9 cellular contexts compared by ENCODE assay signal in the genomic region with DNA sequence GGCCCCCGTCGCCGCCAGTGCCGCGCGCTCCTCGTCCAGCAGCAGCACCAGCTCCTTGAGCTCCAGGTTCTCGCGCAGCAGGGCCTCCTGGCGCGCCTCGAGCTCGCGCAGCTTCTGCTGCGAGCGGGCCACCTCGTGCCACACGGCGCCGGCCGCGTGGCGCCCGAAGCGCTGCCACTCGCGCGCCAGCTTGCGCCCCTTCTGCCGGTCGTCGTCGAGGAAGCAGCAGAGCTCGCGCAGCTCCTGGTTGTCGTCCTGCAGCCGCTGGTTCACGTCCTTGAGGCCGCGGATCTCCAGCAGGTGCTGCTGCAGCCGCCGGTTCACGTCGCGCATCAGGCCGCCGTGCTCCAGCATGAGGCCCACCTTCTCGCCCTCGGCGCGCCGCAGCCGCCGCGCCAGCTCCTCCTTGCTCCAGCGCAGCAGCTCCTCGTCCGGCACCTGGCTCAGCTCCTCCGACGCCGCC. TPM values are rescaled to one million over a fixed set of nuclear protein-coding genes. Genes with fewer than 3 reads are reported as not detected.
A peak's percentile ranks its signal among the peaks of the same experiment; 100 is the strongest.
DNase-seq lines count a peak whose midpoint lies in the region; FAIRE-seq and TF ChIP-seq lines count a peak whose summit lies in the region.
"Had no signal": no experiment of that assay in that cellular context is flagged by ENCODE, and none has a peak within 500 bp of the region (broad histone marks: within the 10 kb centered on the region; RNA-seq: fewer than 3 reads in every experiment).

No MANE protein-coding gene starts in this region.

- H3K9me3 ChIP-seq in BE2C (no peaks in the 10 kb centered on the region), H9 (ENCODE audit: control insufficient read depth, low read depth, low read length) (no peaks in the 10 kb centered on the region), Peyer's patch (no peaks in the 10 kb centered on the region), iPS-20b (ENCODE audit: insufficient read depth, low read depth, low read length) (no peaks in the 10 kb centered on the region), kidney (ENCODE audit: control insufficient read depth in 1 of 2, low read length in 2 of 2) (no peaks in the 10 kb centered on the region)

- peaks cover 18% of the 10 kb centered on the region for H3K23me2 ChIP-seq in H9 (ENCODE audit: insufficient read length, low read depth, low read length, poor library complexity, severe bottlenecking)

- H2BK12ac ChIP-seq in H9 (ENCODE audit: insufficient read length, low read depth, low read length): no peak overlapping the region

- H3K4me3 Mint-ChIP-seq in H9: peak overlapping the region; percentile 61 to 75; a peak in 4 of 5 replicates
- H3K4me3 Mint-ChIP-seq in activated naive CD8-positive, alpha-beta T cell treated with anti-CD3 and anti-CD28 coated beads for 36 hours: peak overlapping the region; percentile 25

- H2BK15ac ChIP-seq in H9 (ENCODE audit: low read depth, low read length): no peak overlapping the region

- no peak overlapping the region for H4K91ac ChIP-seq in H9 (ENCODE audit: insufficient read length, low read depth, low read length)

- peaks cover 0 to 3% (median 0%) of the 10 kb centered on the region in 3 experiments; a peak in 3 of 7 replicates for H3K36me3 Mint-ChIP-seq in H9 (ENCODE audit: insufficient read depth in 1 of 3, low read depth in 3 of 3)
- no peaks in the 10 kb centered on the region for H3K36me3 Mint-ChIP-seq in activated naive CD8-positive, alpha-beta T cell treated with anti-CD3 and anti-CD28 coated beads for 36 hours

- DNase-seq in BE2C: peak; percentile 64
- DNase-seq in H9: peak; percentile 56
- peak in 2 of 3 donors; percentile 60 to 75 for DNase-seq in Peyer's patch
- peak; percentile 65 for DNase-seq in activated naive CD8-positive, alpha-beta T cell treated with anti-CD3 and anti-CD28 coated beads for 36 hours
- DNase-seq in stimulated activated CD4-positive, alpha-beta T cell treated with anti-CD3 and anti-CD28 coated beads, TNF-alpha, amount 100 ng/mL, for 4 hours (ENCODE audit: low read depth in 3 of 3): peak; percentile 13 to 27 (median 25)
- DNase-seq in HPDE6-E6E7 (ENCODE audit: extremely low spot score): no peak
- DNase-seq in kidney: no peak

- no CpG with 5 or more reads among the region's 61 CpGs for WGBS in H9 (ENCODE audit: extremely low coverage, insufficient read length, low lambda C conversion rate)

- no peak overlapping the region for H2BK20ac ChIP-seq in H9 (ENCODE audit: low read depth, low read length, poor library complexity, severe bottlenecking)

- H3K27ac ChIP-seq in H9 (ENCODE audit: insufficient read length, low read depth, low read length): no peak overlapping the region
- H3K27ac ChIP-seq in Peyer's patch: peak overlapping the region; percentile 45 to 91 (median 72)
- H3K27ac ChIP-seq in iPS-20b (ENCODE audit: low read length): no peak overlapping the region
- no peak overlapping the region for H3K27ac ChIP-seq in kidney (ENCODE audit: low read depth in 2 of 2, low read length in 2 of 2)
- H3K27ac ChIP-seq: HL-60 had no signal

- H4K5ac ChIP-seq in H9 (ENCODE audit: insufficient read length, low read depth, low read length): no peak overlapping the region

- no peak for TF ChIP-seq POLR2A in Peyer's patch (IDR thresholded peaks at IDR 0.05)

- no peaks in the 10 kb centered on the region for H4K20me1 ChIP-seq in H9 (ENCODE audit: control insufficient read depth, insufficient read depth, insufficient read length)

- H3K23ac ChIP-seq in H9 (ENCODE audit: insufficient read length, low read depth, low read length): no peak overlapping the region

- no peak overlapping the region for H3K4ac ChIP-seq in H9 (ENCODE audit: low read depth, low read length)

- H3K27ac Mint-ChIP-seq in H9: no peak overlapping the region
- H3K27ac Mint-ChIP-seq in activated naive CD8-positive, alpha-beta T cell treated with anti-CD3 and anti-CD28 coated beads for 36 hours: no peak overlapping the region

- H3K9me3 Mint-ChIP-seq in H9: no peaks in the 10 kb centered on the region
- H3K9me3 Mint-ChIP-seq in activated naive CD8-positive, alpha-beta T cell treated with anti-CD3 and anti-CD28 coated beads for 36 hours: no peaks in the 10 kb centered on the region

- no peak overlapping the region for H2AFZ ChIP-seq in H9 (ENCODE audit: low read length)

- peaks cover 18% of the 10 kb centered on the region for H3K36me3 ChIP-seq in BE2C
- no peaks in the 10 kb centered on the region for H3K36me3 ChIP-seq in Peyer's patch
- no peaks in the 10 kb centered on the region for H3K36me3 ChIP-seq in iPS-20b (ENCODE audit: insufficient read depth, low read depth, low read length)
- no peaks in the 10 kb centered on the region for H3K36me3 ChIP-seq in kidney (ENCODE audit: control insufficient read depth in 1 of 2, insufficient read depth in 2 of 2, low read length in 2 of 2)

- no peak overlapping the region for H2BK5ac ChIP-seq in H9 (ENCODE audit: insufficient read length, low read length)

- H3K4me3 ChIP-seq in BE2C (ENCODE audit: low read depth, low read length) (peak overlapping the region; percentile 99), Peyer's patch (peak overlapping the region; percentile 66 to 90 (median 76)), iPS-20b (ENCODE audit: low read length) (peak overlapping the region; percentile 66), kidney (ENCODE audit: low read length in 2 of 2) (peak overlapping the region in 1 of 2 donors; percentile 51)

- peak overlapping the region; percentile 37 for H3K4me2 ChIP-seq in H9 (ENCODE audit: insufficient read depth, insufficient read length, low read length)

- H3T11ph ChIP-seq in H9 (ENCODE audit: low read length): no peak overlapping the region

- H3K56ac ChIP-seq in H9 (ENCODE audit: insufficient read length, low read depth, low read length): no peak overlapping the region

- H4K8ac ChIP-seq in H9 (replicated peaks; ENCODE audit: insufficient read length, low read depth, low read length): no peak overlapping the region

- H3K79me2 ChIP-seq in H9 (ENCODE audit: insufficient read depth, low read length): peaks cover 8% of the 10 kb centered on the region; the same call in 1 of the 2 replicates

- H2BK120ac ChIP-seq in H9 (ENCODE audit: low read depth, low read length, poor library complexity, severe bottlenecking): no peak overlapping the region

- H3K14ac ChIP-seq in H9 (ENCODE audit: insufficient read depth, low read length): peak overlapping the region; percentile 90

- intact Hi-C loops in kidney (cut with DNase I): no loop called here

- TF ChIP-seq CTCF in BE2C (IDR thresholded peaks at IDR 0.05; ENCODE audit: low read depth, low read length) (no peak), H9 (conservative IDR thresholded peaks at IDR 0.05) (no peak; the same call in 2 of the 3 replicates), Peyer's patch (IDR thresholded peaks at IDR 0.05) (peak in 1 of 6 experiments; percentile 10), kidney (IDR thresholded peaks at IDR 0.05; ENCODE audit: borderline replicate concordance, extremely low read depth, insufficient read depth) (no peak)

- H3K4me1 ChIP-seq in BE2C (peaks cover 30% of the 10 kb centered on the region), H9 (ENCODE audit: insufficient read depth, low read length) (no peaks in the 10 kb centered on the region; the same call in 1 of the 2 replicates), Peyer's patch (peaks cover 0 to 56% (median 9%) of the 10 kb centered on the region in 4 donors), iPS-20b (ENCODE audit: insufficient read depth, low read length) (peaks cover 12% of the 10 kb centered on the region; the same call in 1 of the 2 replicates), kidney (ENCODE audit: control insufficient read depth in 1 of 2, insufficient read depth in 1 of 2, low read depth in 1 of 2, low read length in 2 of 2) (peaks cover 22 to 33% of the 10 kb centered on the region in 2 donors)

- no peak overlapping the region for H2AK5ac ChIP-seq in H9 (ENCODE audit: insufficient read length, low read length)

- no peaks in the 10 kb centered on the region for H3K27me3 ChIP-seq in BE2C
- H3K27me3 ChIP-seq in H9 (ENCODE audit: insufficient read depth, low read length): peaks cover 18% of the 10 kb centered on the region; the same call in 1 of the 2 replicates
- H3K27me3 ChIP-seq in Peyer's patch: no peaks in the 10 kb centered on the region
- H3K27me3 ChIP-seq in iPS-20b (ENCODE audit: insufficient read depth, low read length): peaks cover 40% of the 10 kb centered on the region

- peaks cover 3% of the 10 kb centered on the region for H3K79me1 ChIP-seq in H9 (ENCODE audit: insufficient read depth, low read depth, low read length, poor library complexity, severe bottlenecking)

- peaks cover 40 to 54% of the 10 kb centered on the region in 2 experiments for H3K4me1 Mint-ChIP-seq in H9
- peaks cover 21% of the 10 kb centered on the region for H3K4me1 Mint-ChIP-seq in activated naive CD8-positive, alpha-beta T cell treated with anti-CD3 and anti-CD28 coated beads for 36 hours

- no peak for FAIRE-seq in kidney (lab: Jason Lieb, UNC)

- H3K27me3 Mint-ChIP-seq in H9 (ENCODE audit: low read depth): peaks cover 45% of the 10 kb centered on the region
- H3K27me3 Mint-ChIP-seq in activated naive CD8-positive, alpha-beta T cell treated with anti-CD3 and anti-CD28 coated beads for 36 hours: peaks cover 6% of the 10 kb centered on the region

- H3K9ac ChIP-seq in H9 (ENCODE audit: extremely low read depth, insufficient read length, low read length) (no peak overlapping the region), iPS-20b (ENCODE audit: low read depth, low read length) (no peak overlapping the region; the same call in 1 of the 2 replicates), kidney (ENCODE audit: low read length in 2 of 2) (no peak overlapping the region)

- no peak overlapping the region for H3K18ac ChIP-seq in H9 (ENCODE audit: insufficient read length, low read depth, low read length)

RNA-seq across cellular contexts. Expression of gene CCDC85C, which starts 0.5 kb away (rescaled TPM):
- 66.5 TPM for polyA plus RNA-seq in BE2C (2012; ENCODE audit: insufficient read depth, insufficient read length, low read depth)
- total RNA-seq in H9 (2021) (33.2 and 36.3 TPM in 2 replicates), Peyer's patch (10 to 100 TPM; 19.8 to 98.1 (median 78.8) TPM), kidney (21.4 TPM)
- 1 to 10 TPM; 6.3 to 8.9 TPM for total RNA-seq in activated naive CD8-positive, alpha-beta T cell treated with anti-CD3 and anti-CD28 coated beads for 36 hours
- polyA plus RNA-seq in kidney (ENCODE audit: insufficient read depth, low read depth, low replicate concordance): 14.7 TPM

RNA-seq across cellular contexts. Expression of gene HHIPL1, which starts 41.4 kb away (rescaled TPM):
- 0.14 TPM for polyA plus RNA-seq in BE2C (2012; ENCODE audit: insufficient read depth, insufficient read length, low read depth)
- total RNA-seq in H9 (2021) (2.6 and 2.9 TPM in 2 replicates), Peyer's patch (1 to 10 TPM in 2 of 4 donors, under 1 TPM in 2; 0.88 to 2.5 (median 1.0) TPM), kidney (0.88 TPM)
- total RNA-seq in activated naive CD8-positive, alpha-beta T cell treated with anti-CD3 and anti-CD28 coated beads for 36 hours: under 1 TPM in 1 of 2 experiments, not detected in 1; 0.02 TPM
- 0.32 TPM for polyA plus RNA-seq in kidney (ENCODE audit: insufficient read depth, low read depth, low replicate concordance)

Comparison
In these comparisons a context has a peak if more than half of its experiments do, and no peak if none do; other contexts are left out.
1. DNase-seq: peak in BE2C (single experiment), H9 (single experiment), Peyer's patch (2 of 3), activated naive CD8-positive, alpha-beta T cell treated with anti-CD3 and anti-CD28 coated beads for 36 hours (single experiment) and stimulated activated CD4-positive, alpha-beta T cell treated with anti-CD3 and anti-CD28 coated beads, TNF-alpha, amount 100 ng/mL, for 4 hours (3 of 3); none in HPDE6-E6E7 (single experiment) and kidney (single experiment).
2. H3K27ac ChIP-seq: peak in Peyer's patch (4 of 4); none in H9 (single experiment), iPS-20b (single experiment) and kidney (0 of 2).